ENCODE assay signal across 8 cellular contexts in genomic region chr3:61381745-61382392, GRCh38.
A peak's percentile ranks its signal among the peaks of the same experiment; 100 is the strongest.
DNase-seq lines count a peak whose midpoint lies in the region; ATAC-seq and TF ChIP-seq lines count a peak whose summit lies in the region.

No MANE protein-coding gene starts in this region.

- intact Hi-C loops in vagina (cut with DNase I): no loop called here

- ATAC-seq in HG02588 (IDR thresholded peaks at IDR 0.05; ENCODE audit: unreplicated experiment): peak; percentile 85

- H3K9me3 ChIP-seq in vagina: no peaks in the 10 kb centered on the region

- no peaks in the 10 kb centered on the region for H3K27me3 ChIP-seq in brain microvascular endothelial cell (replicated peaks)
- no peaks in the 10 kb centered on the region for H3K27me3 ChIP-seq in vagina

- H3K4me3 ChIP-seq in brain microvascular endothelial cell (ENCODE audit: low read depth, low read length) (no peak overlapping the region), vagina (no peak overlapping the region)

- in situ Hi-C loops in brain microvascular endothelial cell (cut with HindIII; ENCODE audit: low pct_ligation_motif_present, low sequenced_read_pairs): no loop called here

- no peak for TF ChIP-seq POLR2A in vagina (IDR thresholded peaks at IDR 0.05)

- H3K36me3 ChIP-seq in brain microvascular endothelial cell (replicated peaks) (no peaks in the 10 kb centered on the region), vagina (no peaks in the 10 kb centered on the region)

- no peak overlapping the region for H3K27ac ChIP-seq in brain microvascular endothelial cell
- no peak overlapping the region for H3K27ac ChIP-seq in vagina

- DNase-seq in AG08396 (ENCODE audit: low spot score) (peak; percentile 39), NCI-H2107 treated with DMSO at 0.1 percent for 48 hours (lab: John Stamatoyannopoulos, UW; ENCODE audit: unreplicated experiment) (peak; percentile 24), brain microvascular endothelial cell (peak; percentile 17), kidney tubule cell (ENCODE audit: low spot score) (peak; percentile 68), vagina (ENCODE audit: extremely low spot score in 2 of 2) (no peak)
- DNase-seq in stimulated activated naive CD4-positive, alpha-beta T cell treated with Interleukin-2 at 50 U/mL for 16 hours (lab: John Stamatoyannopoulos, UW): no peak

- TF ChIP-seq CTCF in GM12874 (IDR thresholded peaks at IDR 0.05; ENCODE audit: insufficient read depth, low read depth, low read length) (peak; percentile 38; the same call in 1 of the 2 replicates), brain microvascular endothelial cell (IDR thresholded peaks at IDR 0.05; ENCODE audit: low read depth, low read length, missing control alignments) (peak; percentile 54), vagina (IDR thresholded peaks at IDR 0.05) (peak; percentile 21 to 56 (median 40))

- no peaks in the 10 kb centered on the region for H3K4me1 ChIP-seq in vagina

Comparison
In these comparisons a context has a peak if more than half of its experiments do, and no peak if none do; other contexts are left out.
1. DNase-seq: peak in AG08396 (single experiment), NCI-H2107 treated with DMSO at 0.1 percent for 48 hours (single experiment), brain microvascular endothelial cell (single experiment) and kidney tubule cell (single experiment); none in vagina (0 of 2) and stimulated activated naive CD4-positive, alpha-beta T cell treated with Interleukin-2 at 50 U/mL for 16 hours (single experiment).
2. Peak in every context shown above with its lines, with median percentiles within 50 percentile points of each other: CTCF ChIP-seq.